In genomic region chr6:158644227-158645063, GRCh38 we compare ENCODE assay signal across 8 cellular contexts. TPM values are rescaled to one million over a fixed set of nuclear protein-coding genes. Genes with fewer than 3 reads are reported as not detected.
DNase-seq lines count a peak whose midpoint lies in the region; ATAC-seq and TF ChIP-seq lines count a peak whose summit lies in the region.

Gene DYNLT1 (minus strand): TSS chr6:158644743. CDS start chr6:158644708, 35 bp downstream.

- intact Hi-C loops in activated CD4-positive, alpha-beta T cell treated with anti-CD3 and anti-CD28 coated beads for 36 hours (cut with DNase I, micrococcal nuclease): loop anchor here (1.0 to 10.0 kb wide), 15 partner anchors 9 to 1860 kb away; partner anchors contain the start of genes GTF2H5 (in 1 of the 2), SERAC1 (in 1 of the 2), SNX9 (in 1 of the 2) and TAGAP (in 1 of the 2)

- peak; percentile 89 for TF ChIP-seq POLR2A in GM18951 (IDR thresholded peaks at IDR 0.05; ENCODE audit: extremely low read depth, insufficient read depth, insufficient read length)

- H3K27ac Mint-ChIP-seq in activated CD4-positive, alpha-beta T cell treated with anti-CD3 and anti-CD28 coated beads for 36 hours: peak within 1 kb of the TSS; percentile 99

- no peaks in the 10 kb centered on the region for H3K27me3 Mint-ChIP-seq in activated CD4-positive, alpha-beta T cell treated with anti-CD3 and anti-CD28 coated beads for 36 hours

- peaks cover 2% of the 10 kb centered on the region for H3K9me3 Mint-ChIP-seq in activated CD4-positive, alpha-beta T cell treated with anti-CD3 and anti-CD28 coated beads for 36 hours (ENCODE audit: low read depth)

- H3K4me3 Mint-ChIP-seq in activated CD4-positive, alpha-beta T cell treated with anti-CD3 and anti-CD28 coated beads for 36 hours: peak within 1 kb of the TSS; percentile 99

- peak; percentile 54 for ATAC-seq in HG03175 (IDR thresholded peaks at IDR 0.05; ENCODE audit: unreplicated experiment)
- peak; percentile 43 for ATAC-seq in activated CD4-positive, alpha-beta T cell treated with anti-CD3 and anti-CD28 coated beads for 36 hours

- DNase-seq in AG10803 (ENCODE audit: low read depth): peak; percentile 89
- DNase-seq in NCI-H446 treated with DMSO at 0.1 percent for 48 hours (lab: John Stamatoyannopoulos, UW): peak; percentile 77
- DNase-seq in activated CD4-positive, alpha-beta T cell treated with anti-CD3 and anti-CD28 coated beads for 36 hours: peak; percentile 94
- DNase-seq in choroid plexus epithelial cell (ENCODE audit: low read depth): peak; percentile 91
- DNase-seq in kidney glomerular epithelial cell (lab: John Stamatoyannopoulos, UW): peak; percentile 90
- peak; percentile 61 to 87 for DNase-seq in stimulated activated CD4-positive, alpha-beta T cell treated with anti-CD3 and anti-CD28 coated beads, Interleukin-1b, Interleukin-23, amount 100 ng/mL, for 1 hour (ENCODE audit: low read depth in 2 of 2)

- peaks cover 77% of the 10 kb centered on the region for H3K4me1 Mint-ChIP-seq in activated CD4-positive, alpha-beta T cell treated with anti-CD3 and anti-CD28 coated beads for 36 hours

- CTCF ChIA-PET in activated CD4-positive, alpha-beta T cell treated with anti-CD3 and anti-CD28 coated beads for 36 hours (lab: Charles Lee): interaction anchor here (0.6 to 2.8 kb wide), 11 partner anchors 7 to 704 kb away, joined by 3 to 11 read pairs (median 4); no protein-coding TSS in a partner anchor

- POLR2A ChIA-PET in activated CD4-positive, alpha-beta T cell treated with anti-CD3 and anti-CD28 coated beads for 36 hours (lab: Charles Lee): interaction anchor here (0.6 to 4.0 kb wide), 7 partner anchors 8 to 373 kb away, joined by 3 to 71 read pairs (median 6); no protein-coding TSS in a partner anchor

- peaks cover 47% of the 10 kb centered on the region for H3K36me3 Mint-ChIP-seq in activated CD4-positive, alpha-beta T cell treated with anti-CD3 and anti-CD28 coated beads for 36 hours (ENCODE audit: low read depth)

- in situ Hi-C loops in GM18951 (cut with MboI; ENCODE audit: low sequenced_read_pairs, unreplicated experiment): no loop called here

- H3K4me3 ChIP-seq in AG10803 (ENCODE audit: low read length) (peak within 1 kb of the TSS; percentile 92), choroid plexus epithelial cell (ENCODE audit: low read depth, low read length) (peak within 1 kb of the TSS; percentile 98)

- TF ChIP-seq CTCF in AG10803 (conservative IDR thresholded peaks at IDR 0.05; ENCODE audit: low read length) (no peak), choroid plexus epithelial cell (conservative IDR thresholded peaks at IDR 0.05; ENCODE audit: low read depth, low read length) (no peak)

RNA-seq across cellular contexts. Expression of gene DYNLT1, which starts in this region (rescaled TPM):
- 100 to 1,000 TPM; 116 to 118 TPM for total RNA-seq in activated CD4-positive, alpha-beta T cell treated with anti-CD3 and anti-CD28 coated beads for 36 hours

Comparison
In these comparisons a context has a peak if more than half of its experiments do, and no peak if none do; other contexts are left out.
1. Peak in every context shown above with its lines: DNase-seq, ATAC-seq and H3K4me3 ChIP-seq.